In genomic region chr2:8680931-8681760, GRCh38 we compare ENCODE assay signal across 8 cellular contexts. TPM values are rescaled to one million over a fixed set of nuclear protein-coding genes. Genes with fewer than 3 reads are reported as not detected.
DNase-seq lines count a peak whose midpoint lies in the region; TF ChIP-seq lines count a peak whose summit lies in the region.

No MANE protein-coding gene starts in this region.

- peak overlapping the region; percentile 82 for H3K4me3 Mint-ChIP-seq in osteocyte (ENCODE audit: unreplicated experiment)
- peak overlapping the region; percentile 91 for H3K4me3 Mint-ChIP-seq in type B pancreatic cell

- H3K9me3 ChIP-seq in MM.1S (replicated peaks; ENCODE audit: insufficient read depth, low read length) (no peaks in the 10 kb centered on the region), SJCRH30 (replicated peaks) (no peaks in the 10 kb centered on the region)

- peak overlapping the region; percentile 43; the same call in 1 of the 2 replicates for H3K9ac ChIP-seq in MM.1S (ENCODE audit: low read length)

- peak overlapping the region; percentile 88 for H3K4me2 ChIP-seq in MM.1S (ENCODE audit: low read depth, low read length)

- no peaks in the 10 kb centered on the region for H3K9me2 ChIP-seq in MM.1S (replicated peaks; ENCODE audit: insufficient read depth, low read length)

- H3K27me3 Mint-ChIP-seq in osteocyte (ENCODE audit: unreplicated experiment) (peaks cover 10% of the 10 kb centered on the region), type B pancreatic cell (no peaks in the 10 kb centered on the region)

- H3K27ac Mint-ChIP-seq in osteocyte (ENCODE audit: unreplicated experiment): peak overlapping the region; percentile 74
- peak overlapping the region; percentile 98 for H3K27ac Mint-ChIP-seq in type B pancreatic cell

- no peak for TF ChIP-seq CTCF in MM.1S (IDR thresholded peaks at IDR 0.05; ENCODE audit: low read length)
- TF ChIP-seq CTCF in osteocyte (IDR thresholded peaks at IDR 0.05): no peak
- no peak for TF ChIP-seq CTCF in type B pancreatic cell (conservative IDR thresholded peaks at IDR 0.05)

- peaks cover 19% of the 10 kb centered on the region for H3K79me2 ChIP-seq in MM.1S (ENCODE audit: low read length)

- H3K4me1 Mint-ChIP-seq in osteocyte (ENCODE audit: unreplicated experiment) (peaks cover 59% of the 10 kb centered on the region), type B pancreatic cell (ENCODE audit: unreplicated experiment) (peaks cover 28% of the 10 kb centered on the region)

- H3K27ac ChIP-seq in MM.1S (ENCODE audit: low read length) (peak overlapping the region; percentile 75), SJCRH30 (peak overlapping the region; percentile 96; the same call in 1 of the 2 replicates)

- peak overlapping the region; percentile 88 for H2AFZ ChIP-seq in MM.1S (ENCODE audit: low read length)

- DNase-seq in DMS53 (lab: John Stamatoyannopoulos, UW): peak; percentile 86
- peak; percentile 86 for DNase-seq in MM.1S
- DNase-seq in SJCRH30: peak; percentile 72 to 77
- DNase-seq in activated naive CD4-positive, alpha-beta T cell treated with Interleukin-2 at 50 U/mL for 16 hours: peak; percentile 92
- DNase-seq in glomerular visceral epithelial cell (ENCODE audit: extremely low spot score): peak; percentile 56
- DNase-seq in osteocyte (ENCODE audit: extremely low spot score, unreplicated experiment): no peak
- peak; percentile 81 for DNase-seq in type B pancreatic cell (ENCODE audit: extremely low spot score, unreplicated experiment)
- DNase-seq in HPDE6-E6E7 (ENCODE audit: extremely low spot score): no peak

- no peaks in the 10 kb centered on the region for H3K9me3 Mint-ChIP-seq in osteocyte (ENCODE audit: unreplicated experiment)
- no peaks in the 10 kb centered on the region for H3K9me3 Mint-ChIP-seq in type B pancreatic cell

- H3F3A ChIP-seq in MM.1S (ENCODE audit: insufficient read depth, low read length): peaks cover 30% of the 10 kb centered on the region

- H3K4me1 ChIP-seq in MM.1S (ENCODE audit: low read length) (peaks cover 20% of the 10 kb centered on the region), SJCRH30 (peaks cover 7% of the 10 kb centered on the region; the same call in 1 of the 2 replicates)

- H3K36me3 ChIP-seq in MM.1S (replicated peaks; ENCODE audit: insufficient read depth, low read length) (no peaks in the 10 kb centered on the region), SJCRH30 (no peaks in the 10 kb centered on the region)

- H4K20me1 ChIP-seq in MM.1S (ENCODE audit: insufficient read depth, low read length): no peaks in the 10 kb centered on the region

- no peaks in the 10 kb centered on the region for H3K27me3 ChIP-seq in MM.1S (replicated peaks; ENCODE audit: insufficient read depth, low read length)
- no peaks in the 10 kb centered on the region for H3K27me3 ChIP-seq in SJCRH30

- peak overlapping the region; percentile 68 for H3K4me3 ChIP-seq in MM.1S (ENCODE audit: low read length)
- peak overlapping the region; percentile 72 for H3K4me3 ChIP-seq in SJCRH30

- no peaks in the 10 kb centered on the region for H3K36me3 Mint-ChIP-seq in osteocyte (ENCODE audit: unreplicated experiment)
- H3K36me3 Mint-ChIP-seq in type B pancreatic cell: peaks cover 25% of the 10 kb centered on the region

RNA-seq across cellular contexts. Expression of gene ID2, which starts 0.7 kb away (rescaled TPM):
- 15.8 and 17.6 TPM in 2 replicates for total RNA-seq in SJCRH30 (2014; rRNA removed; shearing (Covaris generic))
- 9.3 and 11.9 TPM in 2 replicates for total RNA-seq in osteocyte
- 194 and 310 TPM in 2 replicates for total RNA-seq in type B pancreatic cell (ENCODE audit: low replicate concordance)

Comparison
In these comparisons a context has a peak if more than half of its experiments do, and no peak if none do; other contexts are left out.
1. DNase-seq: peak in DMS53 (single experiment), MM.1S (single experiment), SJCRH30 (2 of 2), activated naive CD4-positive, alpha-beta T cell treated with Interleukin-2 at 50 U/mL for 16 hours (single experiment), glomerular visceral epithelial cell (single experiment) and type B pancreatic cell (single experiment); none in osteocyte (single experiment) and HPDE6-E6E7 (single experiment).
2. RNA of gene ID2, which starts 0.7 kb away (total RNA-seq): 194 to 310 TPM in type B pancreatic cell; 15.8 to 17.6 TPM in SJCRH30 and 9.3 to 11.9 TPM in osteocyte; every median in the first group is over 10 times any median in the second.